Comparison of ENCODE assay signal across 13 cellular contexts in the genomic region with DNA sequence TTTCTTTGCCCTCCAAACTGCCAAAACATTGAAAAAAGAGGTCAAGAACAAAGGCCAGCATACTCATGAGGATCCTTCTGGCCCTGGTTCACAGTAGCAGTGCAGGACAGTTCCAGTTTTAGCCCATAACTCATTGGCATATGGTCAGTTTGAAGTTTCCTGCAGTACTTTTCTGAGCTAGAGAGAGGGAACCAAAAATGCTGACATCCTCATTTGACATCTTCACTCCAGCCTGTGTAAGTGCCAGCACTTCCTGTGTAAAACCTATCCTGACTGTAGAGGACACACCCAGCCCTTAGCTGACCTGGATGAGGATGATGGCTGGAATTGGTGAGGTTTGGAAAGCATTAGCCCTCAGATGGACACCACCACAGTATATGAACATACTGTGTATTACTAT.
DNase-seq lines count a peak whose midpoint lies in the region; ATAC-seq and TF ChIP-seq lines count a peak whose summit lies in the region.
"Had no signal": no experiment of that assay in that cellular context is flagged by ENCODE, and none has a peak within 500 bp of the region (broad histone marks: within the 10 kb centered on the region; RNA-seq: fewer than 3 reads in every experiment).

No MANE protein-coding gene starts in this region.

- intact Hi-C loops in activated B cell treated with CpG ODN at 0.5 μM for 24 hours (cut with micrococcal nuclease): loop anchor here (5.0 kb wide), 2 partner anchors 39 to 74 kb away; no protein-coding TSS in a partner anchor

- POLR2A ChIA-PET in activated B cell treated with CpG ODN at 0.5 μM for 24 hours (lab: Charles Lee): interaction anchor here (0.6 kb wide), 1 partner anchor 61 kb away, joined by 3 read pairs; no protein-coding TSS in a partner anchor

- DNase-seq in A172 (ENCODE audit: low spot score) (peak; percentile 16), MM.1S (peak; percentile 78), activated B cell treated with CpG ODN at 0.5 μM for 24 hours (no peak), lung microvascular endothelial cell (ENCODE audit: low read depth in 2 of 2) (peak; percentile 24 to 48), NCI-H82 treated with DMSO at 0.1 percent for 48 hours (lab: John Stamatoyannopoulos, UW; ENCODE audit: unreplicated experiment) (no peak), germinal center (ENCODE audit: low spot score) (no peak)
- DNase-seq: GM23248; NCI-H1048; NK-92 treated with Interleukin-12 subunit alpha and Interleukin-12 subunit beta, amount 100 ng/mL, for 24 hours had no signal

- CTCF ChIA-PET in activated B cell treated with CpG ODN at 0.5 μM for 24 hours (lab: Charles Lee): no interaction called here

- H3K9me3 ChIP-seq in MM.1S (replicated peaks; ENCODE audit: insufficient read depth, low read length): no peaks in the 10 kb centered on the region
- H3K9me3 ChIP-seq: vagina had no signal

- no peak for TF ChIP-seq CTCF in MM.1S (IDR thresholded peaks at IDR 0.05; ENCODE audit: low read length)
- no peak for TF ChIP-seq CTCF in activated B cell treated with CpG ODN at 0.5 μM for 24 hours (IDR thresholded peaks at IDR 0.05)

- H2AFZ ChIP-seq in MM.1S (ENCODE audit: low read length): no peak overlapping the region
- H2AFZ ChIP-seq: GM23248 had no signal

- no peaks in the 10 kb centered on the region for H3K79me2 ChIP-seq in MM.1S (ENCODE audit: low read length)

- H3K36me3 Mint-ChIP-seq in activated B cell treated with CpG ODN at 0.5 μM for 24 hours (ENCODE audit: low read depth): no peaks in the 10 kb centered on the region

- H3F3A ChIP-seq in MM.1S (ENCODE audit: insufficient read depth, low read length): peaks cover 25% of the 10 kb centered on the region

- peaks cover 40% of the 10 kb centered on the region for H3K4me1 ChIP-seq in MM.1S (ENCODE audit: low read length)

- H3K4me3 ChIP-seq in MM.1S (ENCODE audit: low read length): peak overlapping the region; percentile 41
- H3K4me3 ChIP-seq: GM23248, vagina had no signal

- no peaks in the 10 kb centered on the region for H3K27me3 Mint-ChIP-seq in activated B cell treated with CpG ODN at 0.5 μM for 24 hours

- H3K4me1 Mint-ChIP-seq in activated B cell treated with CpG ODN at 0.5 μM for 24 hours: peaks cover 42% of the 10 kb centered on the region

- H3K9me2 ChIP-seq in MM.1S (replicated peaks; ENCODE audit: insufficient read depth, low read length): no peaks in the 10 kb centered on the region

- H3K27me3 ChIP-seq in MM.1S (replicated peaks; ENCODE audit: insufficient read depth, low read length): no peaks in the 10 kb centered on the region
- H3K27me3 ChIP-seq: vagina had no signal

- H3K4me2 ChIP-seq in MM.1S (ENCODE audit: low read depth, low read length): peak overlapping the region; percentile 92

- peak overlapping the region; percentile 86 for H3K9ac ChIP-seq in MM.1S (ENCODE audit: low read length)
- H3K9ac ChIP-seq: GM23248 had no signal

- H3K27ac ChIP-seq in MM.1S (ENCODE audit: low read length): peak overlapping the region; percentile 97
- H3K27ac ChIP-seq: GM23248, vagina had no signal

- no peaks in the 10 kb centered on the region for H4K20me1 ChIP-seq in MM.1S (ENCODE audit: insufficient read depth, low read length)

- H3K9me3 Mint-ChIP-seq in activated B cell treated with CpG ODN at 0.5 μM for 24 hours: no peaks in the 10 kb centered on the region
- H3K9me3 Mint-ChIP-seq: activated T-helper 2 cell treated with anti-CD3 and anti-CD28 coated beads, Interferon-gamma antibody, Interleukin-2, Interleukin-4, amounts not matched to agents 10 μg/mL and 5 μg/mL and 100 μg/mL, durations not matched to agents 14 hours and 24 hours and 36 hours had no signal

- no peak overlapping the region for H3K4me3 Mint-ChIP-seq in activated B cell treated with CpG ODN at 0.5 μM for 24 hours

- H3K36me3 ChIP-seq in MM.1S (replicated peaks; ENCODE audit: insufficient read depth, low read length): no peaks in the 10 kb centered on the region
- H3K36me3 ChIP-seq: vagina had no signal

- H3K27ac Mint-ChIP-seq in activated B cell treated with CpG ODN at 0.5 μM for 24 hours: no peak overlapping the region
- H3K27ac Mint-ChIP-seq: activated T-helper 2 cell treated with anti-CD3 and anti-CD28 coated beads, Interferon-gamma antibody, Interleukin-2, Interleukin-4, amounts not matched to agents 10 μg/mL and 5 μg/mL and 100 μg/mL, durations not matched to agents 14 hours and 24 hours and 36 hours had no signal

- ATAC-seq in activated B cell treated with CpG ODN at 0.5 μM for 24 hours (ENCODE audit: low read depth): peak; percentile 25
- ATAC-seq in HG03175 (IDR thresholded peaks at IDR 0.05; ENCODE audit: unreplicated experiment): no peak
- no peak for ATAC-seq in HG02981 (IDR thresholded peaks at IDR 0.05; ENCODE audit: unreplicated experiment)

Comparison
In these comparisons a context has a peak if more than half of its experiments do, and no peak if none do; other contexts are left out.
1. DNase-seq: peak in A172 (single experiment), MM.1S (single experiment) and lung microvascular endothelial cell (2 of 2); none in activated B cell treated with CpG ODN at 0.5 μM for 24 hours (single experiment), NCI-H82 treated with DMSO at 0.1 percent for 48 hours (single experiment) and germinal center (single experiment).